1 cellular context compared by ENCODE assay signal in the genomic region with DNA sequence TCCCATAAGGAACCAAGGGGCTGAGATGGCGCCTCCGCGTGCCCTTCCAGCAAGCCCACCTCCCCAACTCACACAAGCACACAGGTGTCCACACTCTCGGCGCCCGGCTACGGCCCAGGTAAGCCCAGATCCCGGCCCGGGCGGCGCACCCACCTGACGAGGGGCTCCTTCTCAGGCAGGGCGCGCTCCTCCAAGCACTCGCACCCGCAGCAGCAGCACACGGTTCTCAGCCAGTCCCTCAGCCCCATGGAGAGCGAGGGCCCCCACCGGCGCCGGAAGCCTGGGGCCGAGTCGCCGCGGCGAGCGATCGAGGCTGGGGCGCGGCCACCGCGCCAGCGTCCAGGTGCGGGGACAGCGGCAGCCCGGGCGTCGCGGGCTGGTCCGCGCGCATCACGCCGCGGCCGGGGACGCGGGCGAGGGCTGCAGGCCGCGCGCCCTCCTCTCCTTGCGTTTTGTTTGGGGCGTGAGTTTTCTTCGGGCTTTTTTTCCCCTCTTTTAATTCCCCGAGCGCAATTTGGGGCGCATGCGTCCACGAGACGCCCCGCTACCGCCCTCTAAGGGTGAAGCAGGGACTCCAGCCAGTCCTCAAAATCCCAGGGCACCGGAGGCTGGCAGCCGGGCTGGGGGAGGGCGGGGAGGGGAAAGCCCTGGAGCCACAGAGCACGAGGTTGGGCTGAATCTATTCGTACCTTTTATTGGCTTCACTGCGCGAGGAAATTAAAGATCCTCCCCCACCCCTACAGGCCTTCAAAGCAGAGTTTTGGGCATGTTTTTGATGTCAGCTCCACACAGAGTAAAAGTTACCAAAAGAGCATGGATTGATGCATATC.
TF ChIP-seq lines count a peak whose summit lies in the region.

Gene MREG, minus strand, starts transcription at position 472 of the 830 bp plus-strand sequence. Its CDS starts 224 bp downstream, at position 248.

TF ChIP-seq in H1, 55 proteins besides CTCF, POLR2A, EP300 and RAD21:
- TF ChIP-seq RBBP5 (IDR thresholded peaks at IDR 0.05; ENCODE audit: borderline replicate concordance, low read depth, low read length) (peak; percentile 74; the same call in 1 of the 2 replicates), SAP30 (IDR thresholded peaks at IDR 0.05; ENCODE audit: insufficient read depth, insufficient replicate concordance, low read length) (no peak), KDM5A (IDR thresholded peaks at IDR 0.05; ENCODE audit: low read length) (no peak), ZNF274 (IDR thresholded peaks at IDR 0.05; ENCODE audit: borderline replicate concordance, extremely low read depth, low read length) (no peak), POLR2AphosphoS5 (IDR thresholded peaks at IDR 0.05; ENCODE audit: low read depth, low read length) (peak; percentile 69; the same call in 1 of the 2 replicates), TAF7 (optimal IDR thresholded peaks at IDR 0.05; ENCODE audit: borderline replicate concordance, low read depth, low read length) (peak; percentile 54), TAF1 (IDR thresholded peaks at IDR 0.05; ENCODE audit: low read depth, low read length) (peak; percentile 81), TBP (IDR thresholded peaks at IDR 0.05; ENCODE audit: low read depth, low read length) (peak; percentile 56; the same call in 1 of the 2 replicates), ASH2L (IDR thresholded peaks at IDR 0.05; ENCODE audit: low read length) (peak; percentile 79), SP2 (IDR thresholded peaks at IDR 0.05; ENCODE audit: low read length) (no peak), YY1 (IDR thresholded peaks at IDR 0.05; ENCODE audit: low read depth, low read length) (0 out of 2 replicates have a peak, but pooled peaks have one; percentile 8), NANOG (IDR thresholded peaks at IDR 0.05; ENCODE audit: insufficient read depth, low read depth, low read length, poor library complexity, severe bottlenecking) (no peak), SIN3A (conservative IDR thresholded peaks at IDR 0.05 in 1 of 2, IDR thresholded peaks at IDR 0.05 in 1 of 2; ENCODE audit: low read depth in 1 of 2, low read length in 2 of 2) (peak; percentile 15 to 70; a peak in 1 of 4 replicates), TEAD4 (IDR thresholded peaks at IDR 0.05; ENCODE audit: low read depth, low read length) (no peak), KDM4A (IDR thresholded peaks at IDR 0.05; ENCODE audit: low read depth, low read length, severe bottlenecking) (peak; percentile 53), MAX (IDR thresholded peaks at IDR 0.05) (peak; percentile 84), FOSL1 (IDR thresholded peaks at IDR 0.05; ENCODE audit: insufficient read depth, low read depth, low read length) (no peak), GTF2F1 (IDR thresholded peaks at IDR 0.05; ENCODE audit: borderline replicate concordance, low read depth, low read length) (no peak), NRF1 (IDR thresholded peaks at IDR 0.05; ENCODE audit: low read depth, low read length) (peak; percentile 51), ATF3 (IDR thresholded peaks at IDR 0.05; ENCODE audit: insufficient read depth, low read depth, low read length) (no peak), PHF8 (conservative IDR thresholded peaks at IDR 0.05; ENCODE audit: low read depth, low read length) (peak; percentile 82), CHD2 (IDR thresholded peaks at IDR 0.05; ENCODE audit: low read length) (0 out of 2 replicates have a peak, but pooled peaks have one; percentile 11)
- TF ChIP-seq, protein P1, sequence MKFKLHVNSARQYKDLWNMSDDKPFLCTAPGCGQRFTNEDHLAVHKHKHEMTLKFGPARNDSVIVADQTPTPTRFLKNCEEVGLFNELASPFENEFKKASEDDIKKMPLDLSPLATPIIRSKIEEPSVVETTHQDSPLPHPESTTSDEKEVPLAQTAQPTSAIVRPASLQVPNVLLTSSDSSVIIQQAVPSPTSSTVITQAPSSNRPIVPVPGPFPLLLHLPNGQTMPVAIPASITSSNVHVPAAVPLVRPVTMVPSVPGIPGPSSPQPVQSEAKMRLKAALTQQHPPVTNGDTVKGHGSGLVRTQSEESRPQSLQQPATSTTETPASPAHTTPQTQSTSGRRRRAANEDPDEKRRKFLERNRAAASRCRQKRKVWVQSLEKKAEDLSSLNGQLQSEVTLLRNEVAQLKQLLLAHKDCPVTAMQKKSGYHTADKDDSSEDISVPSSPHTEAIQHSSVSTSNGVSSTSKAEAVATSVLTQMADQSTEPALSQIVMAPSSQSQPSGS (IDR thresholded peaks at IDR 0.05; ENCODE audit: low read length) = no peak
- TF ChIP-seq, protein P2, sequence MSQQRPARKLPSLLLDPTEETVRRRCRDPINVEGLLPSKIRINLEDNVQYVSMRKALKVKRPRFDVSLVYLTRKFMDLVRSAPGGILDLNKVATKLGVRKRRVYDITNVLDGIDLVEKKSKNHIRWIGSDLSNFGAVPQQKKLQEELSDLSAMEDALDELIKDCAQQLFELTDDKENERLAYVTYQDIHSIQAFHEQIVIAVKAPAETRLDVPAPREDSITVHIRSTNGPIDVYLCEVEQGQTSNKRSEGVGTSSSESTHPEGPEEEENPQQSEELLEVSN (IDR thresholded peaks at IDR 0.05) = peak; percentile 74
